9 cellular contexts compared by ENCODE assay signal in the genomic region with DNA sequence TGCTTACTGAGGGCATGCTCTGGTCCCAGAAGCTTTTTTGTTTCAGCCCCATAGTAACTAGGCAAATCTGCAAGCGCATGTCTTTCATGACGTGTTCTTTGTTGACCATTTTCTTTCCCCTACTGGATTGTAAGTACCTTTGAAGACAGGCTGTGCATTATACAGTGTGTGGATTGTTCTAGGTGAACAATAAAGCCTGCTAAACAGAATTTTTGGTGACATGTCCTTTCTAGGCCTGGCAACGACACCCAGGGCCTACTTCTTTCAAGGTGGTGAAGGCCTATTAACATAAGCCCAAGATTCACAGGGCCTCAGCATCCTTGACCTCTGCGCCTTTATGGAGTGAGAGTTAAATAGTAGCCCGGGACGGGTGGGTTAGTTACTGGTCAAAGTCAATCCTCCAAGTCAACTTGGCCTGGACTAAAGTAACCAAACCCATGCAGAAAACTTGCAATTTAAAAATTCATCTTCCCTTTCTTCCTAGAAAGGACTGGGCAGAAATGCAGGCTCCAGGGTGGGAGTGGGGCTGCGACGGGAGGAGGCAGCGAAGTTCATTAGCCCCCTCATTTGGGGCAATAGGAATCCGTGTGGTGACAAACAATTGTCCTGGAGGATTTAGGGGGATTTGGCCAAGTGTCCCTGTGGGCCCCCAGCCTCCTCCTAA. TPM values are rescaled to one million over a fixed set of nuclear protein-coding genes. Genes with fewer than 3 reads are reported as not detected.
A peak's percentile ranks its signal among the peaks of the same experiment; 100 is the strongest.
DNase-seq lines count a peak whose midpoint lies in the region; ATAC-seq and TF ChIP-seq lines count a peak whose summit lies in the region.
"Had no signal": no experiment of that assay in that cellular context is flagged by ENCODE, and none has a peak within 500 bp of the region (broad histone marks: within the 10 kb centered on the region; RNA-seq: fewer than 3 reads in every experiment).

No MANE protein-coding gene starts in this region.

- no peak overlapping the region for H2BK5ac ChIP-seq in neuronal stem cell (ENCODE audit: low read length)

- peak overlapping the region; percentile 95 for H3K4me3 Mint-ChIP-seq in Caco-2 (ENCODE audit: unreplicated experiment)
- peak overlapping the region; percentile 72 for H3K4me3 Mint-ChIP-seq in endodermal cell

- H3K79me2 ChIP-seq in OCI-LY1 (ENCODE audit: insufficient read depth, low read length): no peaks in the 10 kb centered on the region

- WGBS in endodermal cell (ENCODE audit: insufficient coverage in 1 of 2, insufficient read length in 1 of 2), 2 experiments: 33 to 44% methylated on average over 3 to 10 of the region's 10 CpGs
- no CpG with 5 or more reads among the region's 10 CpGs for WGBS in neuronal stem cell (ENCODE audit: extremely low coverage in 2 of 2, insufficient read length in 2 of 2, insufficient replicate concordance in 1 of 2), 2 donors

- BruUV-seq in Caco-2 (replicated peaks; lab: Mats Ljungman, UMichigan): TSS peak; percentile 89

- POLR2A ChIA-PET in Caco-2 (lab: Charles Lee): interaction anchor here (0.7 kb wide), 1 partner anchor 141 kb away, joined by 3 read pairs; no protein-coding TSS in a partner anchor

- intact Hi-C loops in Caco-2 (cut with micrococcal nuclease; ENCODE audit: unreplicated experiment): loop anchor here (1.0 kb wide), 1 partner anchor 154 kb away; no protein-coding TSS in a partner anchor

- no peak overlapping the region for H4K91ac ChIP-seq in neuronal stem cell (ENCODE audit: low read depth, low read length, poor library complexity)

- H3K4me1 ChIP-seq in Caco-2 (peaks cover 11% of the 10 kb centered on the region), OCI-LY1 (ENCODE audit: insufficient read depth, low read length, severe bottlenecking) (peaks cover 7% of the 10 kb centered on the region), endodermal cell (ENCODE audit: control insufficient read depth, insufficient read depth, low read length) (peaks cover 13% of the 10 kb centered on the region), neuronal stem cell (ENCODE audit: control insufficient read depth in 2 of 2, insufficient read depth in 1 of 2, low read depth in 1 of 2, low read length in 2 of 2) (peaks cover 6 to 8% of the 10 kb centered on the region in 2 donors)

- H3K23ac ChIP-seq in neuronal stem cell (ENCODE audit: low read depth, low read length, poor library complexity): no peak overlapping the region

- peak overlapping the region; percentile 95 for H3K27ac Mint-ChIP-seq in Caco-2 (ENCODE audit: unreplicated experiment)
- H3K27ac Mint-ChIP-seq in endodermal cell: peak overlapping the region; percentile 98

- ATAC-seq in GM18873 (IDR thresholded peaks at IDR 0.05; ENCODE audit: low FRiP score, unreplicated experiment): no peak

- no peak overlapping the region for H2AK5ac ChIP-seq in neuronal stem cell (ENCODE audit: low read depth, low read length)

- no peaks in the 10 kb centered on the region for H3K79me1 ChIP-seq in neuronal stem cell (ENCODE audit: low read depth, low read length)

- DNase-seq in Caco-2: peak in 1 of 2 experiments; percentile 9
- DNase-seq in endodermal cell: no peak
- DNase-seq in neuronal stem cell (ENCODE audit: low spot score): no peak
- no peak for DNase-seq in hippocampal formation (lab: John Stamatoyannopoulos, UW)
- no peak for DNase-seq in NCI-H69 (lab: John Stamatoyannopoulos, UW)
- DNase-seq in T-helper 9 cell: no peak

- TF ChIP-seq CTCF in Caco-2 (IDR thresholded peaks at IDR 0.05; ENCODE audit: insufficient read depth in 1 of 2, low read depth in 1 of 2, low read length in 1 of 2, severe bottlenecking in 1 of 2, unreplicated experiment in 1 of 2) (no peak), OCI-LY1 (IDR thresholded peaks at IDR 0.05; ENCODE audit: low read length) (no peak), endodermal cell (conservative IDR thresholded peaks at IDR 0.05) (no peak)

- H2BK15ac ChIP-seq in neuronal stem cell (ENCODE audit: low read length): no peak overlapping the region

- H3K9me3 Mint-ChIP-seq in Caco-2 (ENCODE audit: unreplicated experiment) (no peaks in the 10 kb centered on the region), endodermal cell (no peaks in the 10 kb centered on the region)

- H3K27me3 Mint-ChIP-seq in Caco-2 (ENCODE audit: insufficient read depth, unreplicated experiment) (no peaks in the 10 kb centered on the region), endodermal cell (ENCODE audit: insufficient read depth) (no peaks in the 10 kb centered on the region)

- H3K36me3 ChIP-seq in Caco-2 (ENCODE audit: control insufficient read depth, insufficient read depth, low read length) (no peaks in the 10 kb centered on the region), OCI-LY1 (ENCODE audit: insufficient read depth, low read length) (peaks cover 9% of the 10 kb centered on the region; the same call in 1 of the 2 replicates), endodermal cell (ENCODE audit: control insufficient read depth, insufficient read depth, low read length) (peaks cover 3% of the 10 kb centered on the region), neuronal stem cell (replicated peaks in 1 of 2; ENCODE audit: control insufficient read depth in 2 of 2, insufficient read depth in 2 of 2, low read length in 2 of 2) (peaks cover 2 to 13% of the 10 kb centered on the region in 2 donors)

- H3K4me1 Mint-ChIP-seq in Caco-2 (ENCODE audit: low read depth, unreplicated experiment) (peaks cover 13% of the 10 kb centered on the region), endodermal cell (peaks cover 29% of the 10 kb centered on the region)

- H2AFZ ChIP-seq in OCI-LY1 (ENCODE audit: low read length): no peak overlapping the region
- H2AFZ ChIP-seq in neuronal stem cell (ENCODE audit: low read length): peak overlapping the region; percentile 83

- H4K20me1 ChIP-seq in OCI-LY1 (ENCODE audit: insufficient read depth, low read length): no peaks in the 10 kb centered on the region

- no peaks in the 10 kb centered on the region for H3K27me3 ChIP-seq in Caco-2 (replicated peaks; ENCODE audit: control insufficient read depth, insufficient read depth, low read length)
- no peaks in the 10 kb centered on the region for H3K27me3 ChIP-seq in OCI-LY1 (ENCODE audit: insufficient read depth, low read length)
- no peaks in the 10 kb centered on the region for H3K27me3 ChIP-seq in endodermal cell (ENCODE audit: control insufficient read depth, insufficient read depth, low read length, poor library complexity, severe bottlenecking)
- H3K27me3 ChIP-seq in neuronal stem cell (ENCODE audit: control insufficient read depth in 3 of 3, insufficient read depth in 3 of 3, low read depth in 1 of 3, low read length in 3 of 3): no peaks in the 10 kb centered on the region

- no peaks in the 10 kb centered on the region for H3K9me3 ChIP-seq in Caco-2
- no peaks in the 10 kb centered on the region for H3K9me3 ChIP-seq in OCI-LY1 (ENCODE audit: low read length)
- H3K9me3 ChIP-seq in endodermal cell (ENCODE audit: control insufficient read depth, low read length): no peaks in the 10 kb centered on the region
- H3K9me3 ChIP-seq in neuronal stem cell (replicated peaks in 1 of 2; ENCODE audit: control insufficient read depth in 2 of 2, insufficient read depth in 1 of 2, low read depth in 1 of 2, low read length in 2 of 2): no peaks in the 10 kb centered on the region

- H3F3A ChIP-seq in OCI-LY1 (ENCODE audit: insufficient read depth, low read length): no peaks in the 10 kb centered on the region

- no peak overlapping the region for H3K14ac ChIP-seq in neuronal stem cell (ENCODE audit: low read length)

- no peaks in the 10 kb centered on the region for H3K9me2 ChIP-seq in OCI-LY1 (ENCODE audit: low read depth, low read length)

- H3K9ac ChIP-seq in OCI-LY1 (ENCODE audit: low read length) (peak overlapping the region; percentile 56; the same call in 1 of the 2 replicates), endodermal cell (ENCODE audit: extremely low read depth, low read length, poor library complexity, severe bottlenecking) (peak overlapping the region; percentile 91), neuronal stem cell (ENCODE audit: low read depth, low read length, poor library complexity) (no peak overlapping the region)

- H3K4me2 ChIP-seq in OCI-LY1 (ENCODE audit: low read length) (peak overlapping the region; percentile 87), neuronal stem cell (ENCODE audit: insufficient read depth, low read length, poor library complexity, severe bottlenecking) (peak overlapping the region; percentile 35)

- CTCF ChIA-PET in Caco-2 (lab: Charles Lee): interaction anchor here (0.6 to 2.5 kb wide), 4 partner anchors 11 to 270 kb away, joined by 3 to 11 read pairs (median 4); no protein-coding TSS in a partner anchor

- no peak overlapping the region for H3K4ac ChIP-seq in neuronal stem cell (ENCODE audit: low read length)

- peak overlapping the region; percentile 17 for H3K18ac ChIP-seq in neuronal stem cell (ENCODE audit: low read length)

- no peak overlapping the region for H2BK12ac ChIP-seq in neuronal stem cell (ENCODE audit: low read length)

- H3K4me3 ChIP-seq in Caco-2 (ENCODE audit: low read depth, low read length): peak overlapping the region; percentile 88
- H3K4me3 ChIP-seq in OCI-LY1 (ENCODE audit: low read depth, low read length, poor library complexity, severe bottlenecking): peak overlapping the region; percentile 58
- H3K4me3 ChIP-seq in endodermal cell (ENCODE audit: low read length): peak overlapping the region; percentile 90
- H3K4me3 ChIP-seq in neuronal stem cell (ENCODE audit: low read length in 2 of 2): peak overlapping the region; percentile 48 to 70

- H4K8ac ChIP-seq in neuronal stem cell (ENCODE audit: low read depth, low read length): no peak overlapping the region

- no peak overlapping the region for H2BK120ac ChIP-seq in neuronal stem cell (ENCODE audit: low read depth, low read length)

- peaks cover 19% of the 10 kb centered on the region for H3K36me3 Mint-ChIP-seq in Caco-2 (ENCODE audit: insufficient read depth, unreplicated experiment)
- peaks cover 5% of the 10 kb centered on the region for H3K36me3 Mint-ChIP-seq in endodermal cell (ENCODE audit: low read depth)

- H3K27ac ChIP-seq in OCI-LY1 (ENCODE audit: low read depth, low read length, poor library complexity, severe bottlenecking): no peak overlapping the region
- peak overlapping the region; percentile 95 for H3K27ac ChIP-seq in endodermal cell (ENCODE audit: low read depth, low read length)
- H3K27ac ChIP-seq in neuronal stem cell (replicated peaks; ENCODE audit: low read length): no peak overlapping the region

RNA-seq across cellular contexts. Expression of a gene that starts 37.6 kb away (rescaled TPM):
- total RNA-seq in Caco-2 (2022): 67.5 and 68.4 TPM in 2 replicates
- 100 to 1,000 TPM; 154 to 169 TPM for total RNA-seq in endodermal cell
- 25.8 TPM for polyA plus RNA-seq in endodermal cell (2013, experiment 1 of 2)
- 26.8 TPM for polyA plus RNA-seq in endodermal cell (2013, experiment 2 of 2)
- 53.8 TPM for polyA plus RNA-seq in neuronal stem cell (2013, experiment 1 of 2)
- polyA plus RNA-seq in neuronal stem cell (2013, experiment 2 of 2): 57.6 TPM
- polyA plus RNA-seq: liver had no signal
